13 cellular contexts compared by ENCODE assay signal in genomic region chr5:37875051-37875787, GRCh38. TPM values are rescaled to one million over a fixed set of nuclear protein-coding genes. Genes with fewer than 3 reads are reported as not detected.
DNase-seq lines count a peak whose midpoint lies in the region; ATAC-seq and TF ChIP-seq lines count a peak whose summit lies in the region.
"Had no signal": no experiment of that assay in that cellular context is flagged by ENCODE, and none has a peak within 500 bp of the region (broad histone marks: within the 10 kb centered on the region; RNA-seq: fewer than 3 reads in every experiment).

No MANE protein-coding gene starts in this region.

- no peak overlapping the region for H3K27ac Mint-ChIP-seq in activated naive CD4-positive, alpha-beta T cell treated with anti-CD3 and anti-CD28 coated beads for 36 hours
- H3K27ac Mint-ChIP-seq: naive B cell had no signal

- TF ChIP-seq CTCF in RWPE1 (conservative IDR thresholded peaks at IDR 0.05; ENCODE audit: low read depth) (no peak), foreskin keratinocyte (conservative IDR thresholded peaks at IDR 0.05) (peak; percentile 24)

- POLR2A ChIA-PET in RWPE1 (lab: Yijun Ruan, JAX; ENCODE audit: low non-redundant PET): no interaction called here

- intact Hi-C loops in activated naive CD4-positive, alpha-beta T cell treated with anti-CD3 and anti-CD28 coated beads for 36 hours (cut with micrococcal nuclease): no loop called here

- no peaks in the 10 kb centered on the region for H3K4me1 ChIP-seq in foreskin keratinocyte

- no peaks in the 10 kb centered on the region for H3K9me3 Mint-ChIP-seq in activated naive CD4-positive, alpha-beta T cell treated with anti-CD3 and anti-CD28 coated beads for 36 hours

- DNase-seq in GM04503 (ENCODE audit: low read depth): peak; percentile 69
- peak; percentile 45 for DNase-seq in RWPE1 (ENCODE audit: low spot score)
- DNase-seq in foreskin keratinocyte: peak; percentile 50 to 78
- DNase-seq in activated naive CD4-positive, alpha-beta T cell treated with anti-CD3 and anti-CD28 coated beads for 36 hours: no peak
- DNase-seq in effector CD8-positive, alpha-beta T cell (lab: John Stamatoyannopoulos, UW): no peak
- DNase-seq in retina: no peak
- DNase-seq: Calu3, hippocampal formation, naive B cell had no signal

- H3K36me3 Mint-ChIP-seq in activated naive CD4-positive, alpha-beta T cell treated with anti-CD3 and anti-CD28 coated beads for 36 hours (ENCODE audit: low read depth): no peaks in the 10 kb centered on the region
- H3K36me3 Mint-ChIP-seq: naive B cell had no signal

- no peaks in the 10 kb centered on the region for H3K4me1 Mint-ChIP-seq in activated naive CD4-positive, alpha-beta T cell treated with anti-CD3 and anti-CD28 coated beads for 36 hours (ENCODE audit: low read depth)
- H3K4me1 Mint-ChIP-seq: naive B cell had no signal

- H3K27me3 ChIP-seq in foreskin keratinocyte: no peaks in the 10 kb centered on the region
- H3K27me3 ChIP-seq: cardiac muscle cell had no signal

- H3K27me3 Mint-ChIP-seq in activated naive CD4-positive, alpha-beta T cell treated with anti-CD3 and anti-CD28 coated beads for 36 hours (ENCODE audit: low read depth): no peaks in the 10 kb centered on the region

- no peak overlapping the region for H3K4me3 Mint-ChIP-seq in activated naive CD4-positive, alpha-beta T cell treated with anti-CD3 and anti-CD28 coated beads for 36 hours
- H3K4me3 Mint-ChIP-seq: naive B cell had no signal

- H3K27ac ChIP-seq in RWPE1: no peak overlapping the region
- no peak overlapping the region for H3K27ac ChIP-seq in foreskin keratinocyte
- H3K27ac ChIP-seq: cardiac muscle cell had no signal

- CTCF ChIA-PET in RWPE1 (lab: Yijun Ruan, JAX): no interaction called here
- CTCF ChIA-PET in activated naive CD4-positive, alpha-beta T cell treated with anti-CD3 and anti-CD28 coated beads for 36 hours (lab: Charles Lee): no interaction called here

- peak; percentile 47 for ATAC-seq in HG02623 (IDR thresholded peaks at IDR 0.05; ENCODE audit: unreplicated experiment)
- ATAC-seq in foreskin keratinocyte: peak; percentile 90
- no peak for ATAC-seq in HG03196 (IDR thresholded peaks at IDR 0.05; ENCODE audit: unreplicated experiment)

RNA-seq across cellular contexts. Expression of gene GDNF, which starts 35.4 kb away (rescaled TPM):
- total RNA-seq in foreskin keratinocyte: 1.1 and 1.7 TPM in 2 replicates
- polyA plus RNA-seq in foreskin keratinocyte: 0.62 and 1.1 TPM in 2 replicates
- not detected for total RNA-seq in activated naive CD4-positive, alpha-beta T cell treated with anti-CD3 and anti-CD28 coated beads for 36 hours
- total RNA-seq: activated CD8-positive, alpha-beta memory T cell treated with anti-CD3 and anti-CD28 coated beads for 36 hours; Calu3; cardiac muscle cell had no signal
- polyA plus RNA-seq: cardiac muscle cell had no signal

Comparison
In these comparisons a context has a peak if more than half of its experiments do, and no peak if none do; other contexts are left out.
1. DNase-seq: peak in GM04503 (single experiment), RWPE1 (single experiment) and foreskin keratinocyte (2 of 2); none in activated naive CD4-positive, alpha-beta T cell treated with anti-CD3 and anti-CD28 coated beads for 36 hours (single experiment), effector CD8-positive, alpha-beta T cell (single experiment) and retina (single experiment).